ENCODE assay signal across 23 cellular contexts in genomic region chr2:26064846-26065245, GRCh38. TPM values are rescaled to one million over a fixed set of nuclear protein-coding genes. Genes with fewer than 3 reads are reported as not detected.
DNase-seq lines count a peak whose midpoint lies in the region; ATAC-seq, FAIRE-seq and TF ChIP-seq lines count a peak whose summit lies in the region.
"Had no signal": no experiment of that assay in that cellular context is flagged by ENCODE, and none has a peak within 500 bp of the region (broad histone marks: within the 10 kb centered on the region; RNA-seq: fewer than 3 reads in every experiment).

No MANE protein-coding gene starts in this region.

- peaks cover 35 to 51% of the 10 kb centered on the region in 2 experiments for H3K4me1 ChIP-seq in K562 (replicated peaks in 1 of 2; ENCODE audit: control insufficient read depth in 2 of 2, insufficient read depth in 2 of 2, low read length in 2 of 2)

- no peak for TF ChIP-seq RAD21 in K562 (CRISPR knock-in tag; conservative IDR thresholded peaks at IDR 0.05 in 1 of 2, IDR thresholded peaks at IDR 0.05 in 1 of 2)

- no peak for DNase-seq in activated T-cell treated with anti-CD3 and anti-CD28 coated beads, Interleukin-2, amount 50 U/mL, for 72 hours
- no peak for DNase-seq in activated T-cell treated with anti-CD3 and anti-CD28 coated beads, Interleukin-2, amount 50 U/mL, for 4 hours
- DNase-seq in LNCaP clone FGC (ENCODE audit: low read depth): peak; percentile 58
- peak in 2 of 4 experiments; percentile 22 to 54 for DNase-seq in K562 (ENCODE audit: extremely low read depth in 1 of 4, low spot score in 3 of 4)
- DNase-seq in progenitor cell of endocrine pancreas (ENCODE audit: low spot score, unreplicated experiment): no peak
- no peak for DNase-seq in KBM-7
- no peak for DNase-seq in osteocyte (ENCODE audit: extremely low spot score, unreplicated experiment)
- DNase-seq in GM19239 (ENCODE audit: insufficient read length, low spot score): no peak
- DNase-seq: activated CD4-positive, alpha-beta T cell treated with anti-CD3 and anti-CD28 coated beads, Interleukin-2, amount 10 ng/mL, durations not matched to agents 7 days and 5 days; activated effector memory CD4-positive, alpha-beta T cell treated with anti-CD3 and anti-CD28 coated beads, Interleukin-2, amount 50 U/mL, for 16 hours; body of pancreas; C1 segment of cervical spinal cord; cerebellar nuclear complex; effector memory CD4-positive, alpha-beta T cell; mesenchymal stem cell; NCI-H2029 treated with DMSO at 0.1 percent for 48 hours; NCI-H2227 treated with DMSO at 0.1 percent for 48 hours; PC-9; T-cell had no signal

- no peaks in the 10 kb centered on the region for H3K27me3 Mint-ChIP-seq in activated T-cell treated with anti-CD3 and anti-CD28 coated beads, Interleukin-2, amount 50 U/mL, for 72 hours (ENCODE audit: low read depth)
- H3K27me3 Mint-ChIP-seq in activated T-cell treated with anti-CD3 and anti-CD28 coated beads, Interleukin-2, amount 50 U/mL, for 4 hours (ENCODE audit: low read depth): no peaks in the 10 kb centered on the region
- H3K27me3 Mint-ChIP-seq in progenitor cell of endocrine pancreas: no peaks in the 10 kb centered on the region
- H3K27me3 Mint-ChIP-seq in osteocyte (ENCODE audit: unreplicated experiment): no peaks in the 10 kb centered on the region
- H3K27me3 Mint-ChIP-seq: activated CD4-positive, alpha-beta T cell treated with anti-CD3 and anti-CD28 coated beads, Interleukin-2, amount 10 ng/mL, durations not matched to agents 7 days and 5 days; T-cell had no signal

- H3K27me3 ChIP-seq in K562 (ENCODE audit: control insufficient read depth in 2 of 2, insufficient read depth in 2 of 2, low read length in 2 of 2): no peaks in the 10 kb centered on the region
- H3K27me3 ChIP-seq: body of pancreas, esophagus muscularis mucosa, hepatocyte had no signal

- peak overlapping the region; percentile 98; the same call in 2 of the 3 replicates for H3K27ac ChIP-seq in K562 (ENCODE audit: extremely low read depth, low read depth, low read length)
- H3K27ac ChIP-seq: body of pancreas, esophagus muscularis mucosa, hepatocyte had no signal

- no peak overlapping the region for H2AFZ ChIP-seq in K562 (ENCODE audit: low read depth, low read length)
- H2AFZ ChIP-seq: hepatocyte, PC-9 had no signal

- peaks cover 53% of the 10 kb centered on the region for H3K4me1 Mint-ChIP-seq in activated T-cell treated with anti-CD3 and anti-CD28 coated beads, Interleukin-2, amount 50 U/mL, for 72 hours (ENCODE audit: low read depth)
- H3K4me1 Mint-ChIP-seq in activated T-cell treated with anti-CD3 and anti-CD28 coated beads, Interleukin-2, amount 50 U/mL, for 4 hours (ENCODE audit: low read depth): peaks cover 44% of the 10 kb centered on the region
- H3K4me1 Mint-ChIP-seq in progenitor cell of endocrine pancreas (ENCODE audit: low read depth) (peaks cover 15% of the 10 kb centered on the region), osteocyte (ENCODE audit: unreplicated experiment) (peaks cover 29% of the 10 kb centered on the region)

- peaks cover 3 to 9% of the 10 kb centered on the region in 2 donors for H3K36me3 Mint-ChIP-seq in activated T-cell treated with anti-CD3 and anti-CD28 coated beads, Interleukin-2, amount 50 U/mL, for 72 hours (ENCODE audit: insufficient read depth in 2 of 2)
- H3K36me3 Mint-ChIP-seq in activated T-cell treated with anti-CD3 and anti-CD28 coated beads, Interleukin-2, amount 50 U/mL, for 4 hours (ENCODE audit: insufficient read depth): peaks cover 18% of the 10 kb centered on the region
- H3K36me3 Mint-ChIP-seq in progenitor cell of endocrine pancreas (ENCODE audit: insufficient read depth) (peaks cover 6% of the 10 kb centered on the region), osteocyte (ENCODE audit: unreplicated experiment) (peaks cover 14% of the 10 kb centered on the region)

- H3K9me3 Mint-ChIP-seq in activated T-cell treated with anti-CD3 and anti-CD28 coated beads, Interleukin-2, amount 50 U/mL, for 72 hours: peaks cover 0 to 2% of the 10 kb centered on the region in 2 donors
- no peaks in the 10 kb centered on the region for H3K9me3 Mint-ChIP-seq in activated T-cell treated with anti-CD3 and anti-CD28 coated beads, Interleukin-2, amount 50 U/mL, for 4 hours
- H3K9me3 Mint-ChIP-seq in progenitor cell of endocrine pancreas (ENCODE audit: low read depth): no peaks in the 10 kb centered on the region
- H3K9me3 Mint-ChIP-seq in osteocyte (ENCODE audit: unreplicated experiment): no peaks in the 10 kb centered on the region
- H3K9me3 Mint-ChIP-seq: activated CD4-positive, alpha-beta T cell treated with anti-CD3 and anti-CD28 coated beads, Interleukin-2, amount 10 ng/mL, durations not matched to agents 7 days and 5 days; T-cell had no signal

- ATAC-seq in activated T-cell treated with anti-CD3 and anti-CD28 coated beads, Interleukin-2, amount 50 U/mL, for 72 hours (replicated peaks in 1 of 2): no peak
- no peak for ATAC-seq in activated T-cell treated with anti-CD3 and anti-CD28 coated beads, Interleukin-2, amount 50 U/mL, for 4 hours
- peak; percentile 6; the same call in 2 of the 3 replicates for ATAC-seq in K562
- ATAC-seq: body of pancreas, HCT116, T-cell had no signal

- H4K20me1 ChIP-seq in K562 (replicated peaks; ENCODE audit: control insufficient read depth, insufficient read depth, low read length): no peaks in the 10 kb centered on the region

- peak overlapping the region; percentile 74 for H3K27ac Mint-ChIP-seq in activated T-cell treated with anti-CD3 and anti-CD28 coated beads, Interleukin-2, amount 50 U/mL, for 72 hours
- peak overlapping the region; percentile 19 for H3K27ac Mint-ChIP-seq in progenitor cell of endocrine pancreas
- H3K27ac Mint-ChIP-seq in osteocyte (ENCODE audit: unreplicated experiment): no peak overlapping the region
- H3K27ac Mint-ChIP-seq: activated CD4-positive, alpha-beta T cell treated with anti-CD3 and anti-CD28 coated beads, Interleukin-2, amount 10 ng/mL, durations not matched to agents 7 days and 5 days had no signal

- POLR2A ChIA-PET in K562 (lab: Yijun Ruan, JAX): interaction anchor here (0.7 to 1.9 kb wide), 3 partner anchors 8 to 186 kb away, joined by 3 to 10 read pairs (median 4); no protein-coding TSS in a partner anchor

- peaks cover 50% of the 10 kb centered on the region for H3K36me3 ChIP-seq in K562 (ENCODE audit: control insufficient read depth, insufficient read depth, low read length)

- no peak for TF ChIP-seq EP300 in K562 (IDR thresholded peaks at IDR 0.05; ENCODE audit: low read length)

- WGBS in K562 (ENCODE audit: insufficient coverage, low coverage, missing lambda C conversion rate): 78% methylated on average over 4 of the region's 4 CpGs

- no peaks in the 10 kb centered on the region for H3K9me3 ChIP-seq in K562 (replicated peaks; ENCODE audit: control insufficient read depth, insufficient read depth, low read depth, low read length)
- H3K9me3 ChIP-seq: body of pancreas, esophagus muscularis mucosa had no signal

- intact Hi-C loops in K562 (cut with micrococcal nuclease): no loop called here

- H3K79me2 ChIP-seq in K562 (ENCODE audit: control insufficient read depth, insufficient read depth, low read length): peaks cover 97% of the 10 kb centered on the region

- no peak for FAIRE-seq in K562 (lab: Jason Lieb, UNC)
- FAIRE-seq in GM19239 (lab: Jason Lieb, UNC): no peak
- FAIRE-seq: frontal cortex had no signal

- CTCF ChIA-PET in K562 (lab: Yijun Ruan, JAX; ENCODE audit: low intra/inter-chr PET ratio): no interaction called here

- no peak overlapping the region for H3K4me2 ChIP-seq in K562 (ENCODE audit: insufficient read depth, low read length)
- H3K4me2 ChIP-seq: hepatocyte, PC-9 had no signal

- peak overlapping the region in 1 of 2 donors; percentile 36 for H3K4me3 Mint-ChIP-seq in activated T-cell treated with anti-CD3 and anti-CD28 coated beads, Interleukin-2, amount 50 U/mL, for 72 hours
- H3K4me3 Mint-ChIP-seq in activated T-cell treated with anti-CD3 and anti-CD28 coated beads, Interleukin-2, amount 50 U/mL, for 4 hours: no peak overlapping the region
- H3K4me3 Mint-ChIP-seq in progenitor cell of endocrine pancreas (ENCODE audit: low read depth) (no peak overlapping the region), osteocyte (ENCODE audit: unreplicated experiment) (no peak overlapping the region)
- H3K4me3 Mint-ChIP-seq: activated CD4-positive, alpha-beta T cell treated with anti-CD3 and anti-CD28 coated beads, Interleukin-2, amount 10 ng/mL, durations not matched to agents 7 days and 5 days had no signal

- TF ChIP-seq POLR2A in K562 (conservative IDR thresholded peaks at IDR 0.05): no peak

- in situ Hi-C loops in K562 (cut with MboI): no loop called here
- in situ Hi-C loops in KBM-7 (cut with MboI; ENCODE audit: low pct_unique_long_range_greater_than_20kb, low sequenced_read_pairs): no loop called here

- no TSS peak for BruUV-seq in K562 (replicated peaks; lab: Mats Ljungman, UMichigan)

- H3K4me3 ChIP-seq in LNCaP clone FGC (ENCODE audit: low read depth, low read length) (no peak overlapping the region), K562 (no peak overlapping the region)
- H3K4me3 ChIP-seq: body of pancreas, esophagus muscularis mucosa, hepatocyte, PC-9 had no signal

- H3K9ac ChIP-seq in K562 (ENCODE audit: insufficient read depth in 1 of 2, low read depth in 2 of 2, low read length in 2 of 2): 0 out of 4 replicates have a peak overlapping the region, but pooled peaks of 1 of the 2 experiments have one; percentile 25

- H3K9me1 ChIP-seq in K562 (ENCODE audit: control insufficient read depth, insufficient read depth, low read length): no peaks in the 10 kb centered on the region

- no peak for TF ChIP-seq CTCF in LNCaP clone FGC (IDR thresholded peaks at IDR 0.05; ENCODE audit: control insufficient read depth, extremely low read depth, insufficient read depth)
- no peak for TF ChIP-seq CTCF in K562 (IDR thresholded peaks at IDR 0.05 in 2 of 3, conservative IDR thresholded peaks at IDR 0.05 in 1 of 3; ENCODE audit: insufficient read depth in 2 of 3, low read depth in 1 of 3, low read length in 3 of 3)
- no peak for TF ChIP-seq CTCF in progenitor cell of endocrine pancreas (IDR thresholded peaks at IDR 0.05; ENCODE audit: unreplicated experiment)
- no peak for TF ChIP-seq CTCF in osteocyte (IDR thresholded peaks at IDR 0.05)

RNA-seq across cellular contexts. Expression of gene RAB10, which starts 31.0 kb away (rescaled TPM):
- total RNA-seq in activated T-cell treated with anti-CD3 and anti-CD28 coated beads, Interleukin-2, amount 50 U/mL, for 72 hours: 100 to 1,000 TPM; 137 to 147 TPM
- total RNA-seq in activated T-cell treated with anti-CD3 and anti-CD28 coated beads, Interleukin-2, amount 50 U/mL, for 4 hours: 100 to 1,000 TPM; 135 to 155 (median 146) TPM
- total RNA-seq in K562 (2011; cell fraction: chromatin; rRNA removed; ENCODE audit: low replicate concordance): 50.3 and 59.4 TPM in 2 replicates
- total RNA-seq in K562 (2011; cell fraction: nucleolus; rRNA removed): 56.7 and 62.9 TPM in 2 replicates
- 57.3 and 84.3 TPM in 2 replicates for total RNA-seq in K562 (2011; cell fraction: nucleoplasm; rRNA removed)
- total RNA-seq in K562 (2014; rRNA removed): 116 and 159 TPM in 2 replicates
- total RNA-seq in K562 (2014; rRNA removed; fragmentation: Illumina TruSeq; extraction: Trizol): 149 and 158 TPM in 2 replicates
- total RNA-seq in K562 (2015; rRNA removed; fragmentation: Illumina TruSeq; extraction: Trizol): 145 and 157 TPM in 2 replicates
- 166 and 176 TPM in 2 replicates for total RNA-seq in K562 (2021)
- 96.0 and 147 TPM in 2 replicates for polyA plus RNA-seq in K562 (2011; rRNA removed)
- polyA plus RNA-seq in K562 (2011; cell fraction: cytosol; rRNA removed): 49.4 and 88.1 TPM in 2 replicates
- 23.8 and 27.1 TPM in 2 replicates for polyA plus RNA-seq in K562 (2011; cell fraction: nucleus; rRNA removed)
- polyA plus RNA-seq in K562 (2012): 104 and 127 TPM in 2 replicates
- polyA plus RNA-seq in K562 (2014; fragmentation: Illumina TruSeq; extraction: Trizol): 134 and 214 TPM in 2 replicates
- 10 to 100 TPM; 25.1 to 35.7 TPM for polyA plus RNA-seq in K562 (2014; fragmentation: Nextera tagmentation; extraction: Ambion mirVana)
- 148 and 197 TPM in 2 replicates for polyA plus RNA-seq in K562 (2014; rRNA removed)
- 400 and 439 TPM in 2 replicates for polyA minus RNA-seq in K562 (2011; rRNA and poly(A)+ RNA removed)
- 74.6 and 128 TPM in 2 replicates for polyA minus RNA-seq in K562 (2011; cell fraction: cytosol; rRNA and poly(A)+ RNA removed)
- polyA minus RNA-seq in K562 (2011; cell fraction: nucleus; rRNA and poly(A)+ RNA removed): 25.2 and 34.9 TPM in 2 replicates
- 106 and 114 TPM in 2 replicates for total RNA-seq in progenitor cell of endocrine pancreas
- 139 and 150 TPM in 2 replicates for total RNA-seq in osteocyte
